ENCODE assay signal across 13 cellular contexts in genomic region chr9:91555132-91555531, GRCh38.
"Had no signal": no experiment of that assay in that cellular context is flagged by ENCODE, and none has a peak within 500 bp of the region (broad histone marks: within the 10 kb centered on the region; RNA-seq: fewer than 3 reads in every experiment).

No MANE protein-coding gene starts in this region.

- DNase-seq: activated CD4-positive, alpha-beta T cell treated with anti-CD3 and anti-CD28 coated beads, Interleukin-2, amount 50 U/mL, for 48 hours; activated CD4-positive, CD25-positive, alpha-beta regulatory T cell treated with anti-CD3 and anti-CD28 coated beads, Interleukin-2, amount 50 U/mL, for 72 hours; activated naive CD4-positive, alpha-beta T cell treated with Interleukin-2 at 50 U/mL for 16 hours; activated naive CD8-positive, alpha-beta T cell treated with anti-CD3 and anti-CD28 coated beads, Interleukin-2, amount 50 U/mL, for 24 hours; body of pancreas; dorsolateral prefrontal cortex; kidney glomerular epithelial cell; stimulated activated CD4-positive, alpha-beta T cell treated with anti-CD3 and anti-CD28 coated beads, Interleukin-15, amount 100 ng/mL, for 24 hours; stimulated activated CD4-positive, alpha-beta T cell treated with anti-CD3 and anti-CD28 coated beads, Interleukin-4, amount 100 ng/mL, for 24 hours; thyroid gland; uterus had no signal

- H3K27me3 ChIP-seq: body of pancreas, esophagus muscularis mucosa, thyroid gland, uterus had no signal

- H3K27ac ChIP-seq: body of pancreas, dorsolateral prefrontal cortex, esophagus muscularis mucosa, parathyroid adenoma, thyroid gland, uterus had no signal

- ATAC-seq: activated naive CD8-positive, alpha-beta T cell treated with anti-CD3 and anti-CD28 coated beads, Interleukin-2, amount 50 U/mL, for 24 hours; body of pancreas had no signal

- H3K79me2 ChIP-seq: parathyroid adenoma had no signal

- H3K4me1 ChIP-seq: body of pancreas, parathyroid adenoma, thyroid gland, uterus had no signal

- H3K4me3 ChIP-seq: body of pancreas, dorsolateral prefrontal cortex, esophagus muscularis mucosa, thyroid gland, uterus had no signal

- H3K36me3 ChIP-seq: esophagus muscularis mucosa, thyroid gland, uterus had no signal

- H3K9me3 ChIP-seq: body of pancreas, esophagus muscularis mucosa, thyroid gland, uterus had no signal

- H2AFZ ChIP-seq: parathyroid adenoma had no signal

- H3K9ac ChIP-seq: parathyroid adenoma had no signal
